8 cellular contexts compared by ENCODE assay signal in genomic region chr9:128917151-128917849, GRCh38. TPM values are rescaled to one million over a fixed set of nuclear protein-coding genes. Genes with fewer than 3 reads are reported as not detected.
DNase-seq lines count a peak whose midpoint lies in the region; ATAC-seq and TF ChIP-seq lines count a peak whose summit lies in the region.

No MANE protein-coding gene starts in this region.

- peaks cover 42% of the 10 kb centered on the region for H3K36me3 Mint-ChIP-seq in Caco-2 (ENCODE audit: insufficient read depth, unreplicated experiment)
- H3K36me3 Mint-ChIP-seq in CD4-positive, alpha-beta T cell (ENCODE audit: low read depth): peaks cover 49% of the 10 kb centered on the region

- H3K36me3 ChIP-seq in Caco-2 (ENCODE audit: control insufficient read depth, insufficient read depth, low read length): no peaks in the 10 kb centered on the region; the same call in 1 of the 2 replicates
- peaks cover 11% of the 10 kb centered on the region for H3K36me3 ChIP-seq in rectal smooth muscle tissue (ENCODE audit: control insufficient read depth, insufficient read depth, low read length)

- in situ Hi-C loops in astrocyte of the cerebellum (cut with HindIII; ENCODE audit: low sequenced_read_pairs): no loop called here

- no peak overlapping the region for H3K4me3 Mint-ChIP-seq in Caco-2 (ENCODE audit: unreplicated experiment)
- H3K4me3 Mint-ChIP-seq in CD4-positive, alpha-beta T cell: no peak overlapping the region

- CTCF ChIA-PET in Caco-2 (lab: Charles Lee): no interaction called here
- CTCF ChIA-PET in CD4-positive, alpha-beta T cell (lab: Charles Lee): interaction anchor here (1.1 kb wide), 1 partner anchor 9 kb away, joined by 3 read pairs; no protein-coding TSS in a partner anchor

- H3K9me3 ChIP-seq in Caco-2: no peaks in the 10 kb centered on the region
- H3K9me3 ChIP-seq in CD4-positive, alpha-beta T cell (ENCODE audit: control insufficient read depth, low read length): no peaks in the 10 kb centered on the region

- ATAC-seq in left ventricle myocardium superior: peak; percentile 47
- ATAC-seq in CD4-positive, alpha-beta T cell (ENCODE audit: poor library complexity): no peak

- TF ChIP-seq CTCF in Caco-2 (IDR thresholded peaks at IDR 0.05; ENCODE audit: insufficient read depth in 1 of 2, low read depth in 1 of 2, low read length in 1 of 2, severe bottlenecking in 1 of 2, unreplicated experiment in 1 of 2) (no peak), astrocyte of the cerebellum (IDR thresholded peaks at IDR 0.05; ENCODE audit: low read depth, low read length, missing control alignments) (no peak)
- no peak for TF ChIP-seq CTCF in CD4-positive, alpha-beta T cell (IDR thresholded peaks at IDR 0.05)

- TSS peak; percentile 24 for BruUV-seq in Caco-2 (replicated peaks; lab: Mats Ljungman, UMichigan)

- H3K27me3 Mint-ChIP-seq in Caco-2 (ENCODE audit: insufficient read depth, unreplicated experiment): no peaks in the 10 kb centered on the region
- H3K27me3 Mint-ChIP-seq in CD4-positive, alpha-beta T cell: no peaks in the 10 kb centered on the region

- no peak overlapping the region for H3K9ac ChIP-seq in rectal smooth muscle tissue (ENCODE audit: low read length)

- peaks cover 16% of the 10 kb centered on the region for H3K4me1 Mint-ChIP-seq in Caco-2 (ENCODE audit: low read depth, unreplicated experiment)
- peaks cover 18% of the 10 kb centered on the region for H3K4me1 Mint-ChIP-seq in CD4-positive, alpha-beta T cell (ENCODE audit: low read depth)

- H3K4me1 ChIP-seq in Caco-2 (peaks cover 7% of the 10 kb centered on the region), rectal smooth muscle tissue (ENCODE audit: control insufficient read depth, insufficient read depth, low read length) (peaks cover 34% of the 10 kb centered on the region)

- H3K27ac Mint-ChIP-seq in Caco-2 (ENCODE audit: unreplicated experiment): no peak overlapping the region
- no peak overlapping the region for H3K27ac Mint-ChIP-seq in CD4-positive, alpha-beta T cell

- H3K9me3 Mint-ChIP-seq in Caco-2 (ENCODE audit: unreplicated experiment): no peaks in the 10 kb centered on the region
- no peaks in the 10 kb centered on the region for H3K9me3 Mint-ChIP-seq in CD4-positive, alpha-beta T cell

- H3K27ac ChIP-seq in rectal smooth muscle tissue (ENCODE audit: low read depth, low read length): peak overlapping the region; percentile 74
- no peak overlapping the region for H3K27ac ChIP-seq in CD4-positive, alpha-beta T cell (ENCODE audit: low read depth, low read length)

- DNase-seq in Caco-2: no peak
- DNase-seq in astrocyte of the cerebellum (ENCODE audit: low read depth): peak; percentile 68
- DNase-seq in left ventricle myocardium superior: peak; percentile 84
- DNase-seq in SHP77 treated with DMSO at 0.1 percent for 48 hours (lab: John Stamatoyannopoulos, UW): no peak
- no peak for DNase-seq in CD4-positive, alpha-beta T cell
- no peak for DNase-seq in GOT3 (lab: John Stamatoyannopoulos, UW)
- no peak for DNase-seq in SHP77 (lab: John Stamatoyannopoulos, UW)

- no peak overlapping the region for H3K4me3 ChIP-seq in Caco-2 (ENCODE audit: low read depth, low read length)
- no peak overlapping the region for H3K4me3 ChIP-seq in astrocyte of the cerebellum (ENCODE audit: low read depth, low read length)
- no peak overlapping the region for H3K4me3 ChIP-seq in rectal smooth muscle tissue (ENCODE audit: low read length)

- H3K27me3 ChIP-seq in Caco-2 (replicated peaks; ENCODE audit: control insufficient read depth, insufficient read depth, low read length): no peaks in the 10 kb centered on the region
- H3K27me3 ChIP-seq in rectal smooth muscle tissue (ENCODE audit: control insufficient read depth, insufficient read depth, low read length): no peaks in the 10 kb centered on the region
- H3K27me3 ChIP-seq in CD4-positive, alpha-beta T cell (ENCODE audit: control insufficient read depth, insufficient read depth, low read length): no peaks in the 10 kb centered on the region

- intact Hi-C loops in Caco-2 (cut with micrococcal nuclease; ENCODE audit: unreplicated experiment) (no loop called here), left ventricle myocardium superior (cut with micrococcal nuclease) (no loop called here)
- intact Hi-C loops in CD4-positive, alpha-beta T cell (cut with DNase I, micrococcal nuclease): no loop called here

- POLR2A ChIA-PET in Caco-2 (lab: Charles Lee): no interaction called here
- POLR2A ChIA-PET in CD4-positive, alpha-beta T cell (lab: Charles Lee): no interaction called here

RNA-seq across cellular contexts. Expression of gene PHYHD1, which starts 3.5 kb away (rescaled TPM):
- 0.59 and 0.63 TPM in 2 replicates for total RNA-seq in Caco-2 (2022)
- total RNA-seq in left ventricle myocardium superior: 39.7 TPM
- total RNA-seq in CD4-positive, alpha-beta T cell: 1 to 10 TPM; 1.6 to 2.6 TPM

RNA-seq across cellular contexts. Expression of gene DOLK, which starts 30.1 kb away (rescaled TPM):
- total RNA-seq in Caco-2 (2022) (25.9 and 27.2 TPM in 2 replicates), left ventricle myocardium superior (8.0 TPM)
- 1 to 10 TPM; 7.4 to 7.8 TPM for total RNA-seq in CD4-positive, alpha-beta T cell

RNA-seq across cellular contexts. Expression of gene NUP188, which starts 30.2 kb away (rescaled TPM):
- total RNA-seq in Caco-2 (2022) (80.9 and 85.7 TPM in 2 replicates), left ventricle myocardium superior (17.4 TPM)
- 10 to 100 TPM; 43.0 to 43.9 TPM for total RNA-seq in CD4-positive, alpha-beta T cell

RNA-seq across cellular contexts. Expression of gene LRRC8A, which starts 35.4 kb away (rescaled TPM):
- total RNA-seq in Caco-2 (2022): 21.9 and 22.4 TPM in 2 replicates
- 21.6 TPM for total RNA-seq in left ventricle myocardium superior
- 10 to 100 TPM; 35.0 to 35.8 TPM for total RNA-seq in CD4-positive, alpha-beta T cell

RNA-seq across cellular contexts. Expression of gene KYAT1, which starts 35.5 kb away (rescaled TPM):
- total RNA-seq in Caco-2 (2022): 6.9 and 7.8 TPM in 2 replicates
- total RNA-seq in left ventricle myocardium superior: 16.6 TPM
- 1 to 10 TPM; 2.8 to 4.7 TPM for total RNA-seq in CD4-positive, alpha-beta T cell

Comparison
In these comparisons a context has a peak if more than half of its experiments do, and no peak if none do; other contexts are left out.
1. DNase-seq: peak in astrocyte of the cerebellum (single experiment) and left ventricle myocardium superior (single experiment); none in Caco-2 (0 of 2), SHP77 treated with DMSO at 0.1 percent for 48 hours (single experiment), CD4-positive, alpha-beta T cell (0 of 10), GOT3 (single experiment) and SHP77 (0 of 2).
2. RNA of gene PHYHD1, which starts 3.5 kb away (total RNA-seq): 39.7 TPM in left ventricle myocardium superior (single experiment); 1.6 to 2.6 TPM in CD4-positive, alpha-beta T cell and 0.59 to 0.63 TPM in Caco-2; every median in the first group is over 10 times any median in the second.